Comparison of ENCODE assay signal across 8 cellular contexts in genomic region chr5:157502143-157502647, GRCh38. TPM values are rescaled to one million over a fixed set of nuclear protein-coding genes. Genes with fewer than 3 reads are reported as not detected.
DNase-seq lines count a peak whose midpoint lies in the region; ATAC-seq and TF ChIP-seq lines count a peak whose summit lies in the region.

No MANE protein-coding gene starts in this region.

- peak; percentile 9 for TF ChIP-seq POLR2A in GM18526 (IDR thresholded peaks at IDR 0.05; ENCODE audit: extremely low read depth, insufficient read length)
- no peak for TF ChIP-seq POLR2A in esophagus muscularis mucosa (IDR thresholded peaks at IDR 0.05; ENCODE audit: low read depth)

- H3K4me3 ChIP-seq in mucosa of descending colon: no peak overlapping the region
- H3K4me3 ChIP-seq in esophagus muscularis mucosa: no peak overlapping the region

- H3K27ac ChIP-seq in foreskin keratinocyte (no peak overlapping the region), esophagus muscularis mucosa (replicated peaks in 1 of 4) (no peak overlapping the region)

- H3K9me3 ChIP-seq in mucosa of descending colon (no peaks in the 10 kb centered on the region), esophagus muscularis mucosa (no peaks in the 10 kb centered on the region)

- ATAC-seq in GM21786 (IDR thresholded peaks at IDR 0.05; ENCODE audit: unreplicated experiment): peak; percentile 81
- ATAC-seq in mucosa of descending colon: peak; percentile 61
- ATAC-seq in foreskin keratinocyte: no peak

- no peak for TF ChIP-seq CTCF in mucosa of descending colon (IDR thresholded peaks at IDR 0.05)
- no peak for TF ChIP-seq CTCF in foreskin keratinocyte (conservative IDR thresholded peaks at IDR 0.05)
- TF ChIP-seq CTCF in esophagus muscularis mucosa (IDR thresholded peaks at IDR 0.05): no peak

- no peaks in the 10 kb centered on the region for H3K27me3 ChIP-seq in foreskin keratinocyte
- H3K27me3 ChIP-seq in esophagus muscularis mucosa: no peaks in the 10 kb centered on the region

- H3K4me1 ChIP-seq in mucosa of descending colon (ENCODE audit: low read depth): peaks cover 4% of the 10 kb centered on the region
- H3K4me1 ChIP-seq in foreskin keratinocyte: no peaks in the 10 kb centered on the region
- H3K4me1 ChIP-seq in esophagus muscularis mucosa: peaks cover 4 to 12% (median 7%) of the 10 kb centered on the region in 4 donors

- intact Hi-C loops in mucosa of descending colon (cut with DNase I, micrococcal nuclease) (no loop called here), esophagus muscularis mucosa (cut with DNase I) (no loop called here)

- no peak for TF ChIP-seq EP300 in esophagus muscularis mucosa (IDR thresholded peaks at IDR 0.05)

- H3K36me3 ChIP-seq in mucosa of descending colon (ENCODE audit: low read depth): no peaks in the 10 kb centered on the region
- peaks cover 13 to 84% (median 46%) of the 10 kb centered on the region in 4 donors for H3K36me3 ChIP-seq in esophagus muscularis mucosa

- DNase-seq in LHCN-M2 (ENCODE audit: low read depth): peak; percentile 46
- peak in 1 of 3 donors; percentile 51 for DNase-seq in mucosa of descending colon
- no peak for DNase-seq in stimulated activated CD4-positive, alpha-beta T cell treated with anti-CD3 and anti-CD28 coated beads, Interleukin-4, amount 100 ng/mL, for 4 hours
- no peak for DNase-seq in foreskin keratinocyte
- DNase-seq in RKO (ENCODE audit: low spot score): no peak
- no peak for DNase-seq in esophagus muscularis mucosa (ENCODE audit: extremely low spot score)

- 77% methylated on average over 8 of the region's 8 CpGs for WGBS in esophagus muscularis mucosa

RNA-seq across cellular contexts. Expression of gene NIPAL4, which starts 42.2 kb away (rescaled TPM):
- total RNA-seq in LHCN-M2 (2014; rRNA removed) (not detected in 2 replicates), mucosa of descending colon (1 to 10 TPM in 1 of 3 donors, under 1 TPM in 1, not detected in 1; 0.70 to 3.2 TPM), foreskin keratinocyte (5.6 and 13.0 TPM in 2 replicates), esophagus muscularis mucosa (1 to 10 TPM; 1.6 to 4.2 (median 2.6) TPM)
- 0.06 TPM for polyA plus RNA-seq in LHCN-M2 (2012)
- polyA plus RNA-seq in foreskin keratinocyte: 4.7 and 8.6 TPM in 2 replicates
